In the genomic region with DNA sequence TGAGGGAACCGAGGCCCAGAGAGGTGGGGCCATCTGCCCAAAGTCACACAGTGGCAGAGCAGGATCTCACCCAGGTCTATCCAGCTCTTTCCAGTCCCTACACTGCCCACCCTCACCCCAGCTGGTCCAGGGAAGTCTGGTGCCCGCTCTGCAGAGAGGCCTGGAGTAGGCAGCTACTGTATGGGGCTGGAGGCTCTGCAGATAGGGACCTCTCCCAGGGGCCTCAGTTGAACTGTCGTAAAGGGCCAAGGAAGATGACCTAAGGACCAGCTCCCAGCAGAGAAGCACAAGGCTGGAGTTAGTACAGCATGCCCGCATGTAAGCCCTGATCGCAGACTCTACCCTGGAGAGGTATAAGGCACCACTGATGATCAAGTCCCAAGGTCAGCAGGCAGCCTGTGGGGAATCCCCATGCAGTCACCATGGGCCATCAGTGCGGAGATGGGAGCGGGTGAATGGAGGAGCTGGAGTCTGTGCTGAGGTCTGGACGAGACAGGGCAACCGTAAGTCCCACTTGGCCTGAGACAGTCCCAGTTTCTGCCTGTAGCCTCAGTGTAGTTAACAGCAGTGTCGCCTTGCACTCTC, we compare ENCODE assay signal across 20 cellular contexts.
"Had no signal": no experiment of that assay in that cellular context is flagged by ENCODE, and none has a peak within 500 bp of the region (broad histone marks: within the 10 kb centered on the region; RNA-seq: fewer than 3 reads in every experiment).

No MANE protein-coding gene starts in this region.

- H3K27ac ChIP-seq: body of pancreas, colonic mucosa, left ventricle myocardium inferior, pancreas, psoas muscle, testis, transverse colon had no signal

- H3K36me3 ChIP-seq: colonic mucosa, left ventricle myocardium inferior, pancreas, transverse colon had no signal

- ATAC-seq: body of pancreas, pancreas, psoas muscle had no signal

- H3K4me3 ChIP-seq: body of pancreas, colonic mucosa, left ventricle myocardium inferior, pancreas, psoas muscle, testis, transverse colon had no signal

- DNase-seq: activated CD4-positive, alpha-beta memory T cell treated with anti-CD3 and anti-CD28 coated beads for 36 hours; activated CD4-positive, alpha-beta T cell treated with anti-CD3 and anti-CD28 coated beads, Interleukin-2, amount 10 ng/mL, durations not matched to agents 24 days and 14 days; activated CD4-positive, CD25-positive, alpha-beta regulatory T cell treated with anti-CD3 and anti-CD28 coated beads, Interleukin-2, amount 50 U/mL, for 72 hours; activated CD8-positive, alpha-beta memory T cell treated with anti-CD3 and anti-CD28 coated beads, Interleukin-2, amount 50 U/mL, for 4 hours; activated T-cell treated with anti-CD3 and anti-CD28 coated beads, Interleukin-2, amount 50 U/mL, for 24 hours; anterior cingulate cortex; body of pancreas; cerebellar nuclear complex; colonic mucosa; effector CD8-positive, alpha-beta T cell; left ventricle myocardium inferior; nucleus accumbens; psoas muscle; stimulated activated CD4-positive, alpha-beta T cell treated with anti-CD3 and anti-CD28 coated beads, Interleukin-2, amount 100 ng/mL, for 48 hours; stimulated activated naive CD4-positive, alpha-beta T cell treated with Interleukin-2 at 50 U/mL for 16 hours; SW 1271; T-helper 9 cell; testis; transverse colon had no signal

- H3K27me3 ChIP-seq: body of pancreas, colonic mucosa, pancreas, testis, transverse colon had no signal

- H3K9me3 ChIP-seq: body of pancreas, colonic mucosa, left ventricle myocardium inferior, pancreas, psoas muscle, testis, transverse colon had no signal

- H3K4me1 ChIP-seq: body of pancreas, colonic mucosa, left ventricle myocardium inferior, pancreas, psoas muscle, testis, transverse colon had no signal
